1 cellular context compared by ENCODE assay signal in the genomic region with DNA sequence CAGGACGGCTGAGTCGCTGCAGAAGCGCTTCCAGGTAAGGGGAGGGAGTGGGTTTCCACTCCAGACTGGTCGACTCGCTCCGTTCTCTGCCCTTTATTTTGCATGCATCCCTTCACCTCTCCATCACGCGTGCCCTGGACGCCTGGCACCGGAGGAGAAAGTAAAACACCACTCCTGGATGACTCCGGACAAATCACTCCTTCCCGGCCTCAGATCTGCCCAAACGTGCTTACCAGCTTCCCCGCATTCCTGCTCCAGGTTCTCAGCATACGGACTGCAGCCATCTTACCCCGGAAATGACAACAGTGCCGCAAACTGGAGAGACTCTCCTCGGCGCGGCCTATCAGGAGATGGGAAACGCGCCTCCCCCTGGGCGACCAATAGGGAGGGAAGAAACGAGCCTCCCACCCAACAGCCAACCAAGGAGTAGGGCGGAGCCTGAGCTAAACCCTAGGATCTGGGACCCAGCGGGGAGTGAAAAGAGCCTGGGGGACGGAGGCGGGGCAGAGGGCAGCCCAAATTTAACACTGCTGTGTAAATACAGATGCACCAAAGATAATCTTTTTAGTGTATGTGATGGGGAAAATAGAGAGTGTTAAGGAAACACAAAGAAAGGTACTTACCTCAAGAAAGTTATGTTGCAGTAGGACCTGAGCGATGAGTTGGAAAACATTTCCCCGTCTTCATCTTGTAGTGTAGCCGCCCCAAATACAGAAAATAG.
TF ChIP-seq lines count a peak whose summit lies in the region.

DBT (minus strand) TSS at position 298 of the 721 bp plus-strand sequence; CDS start at position 284, 14 bp downstream.

TF ChIP-seq in GM23338, 12 proteins besides CTCF, POLR2A, EP300 and RAD21:
- TF ChIP-seq, protein P1, sequence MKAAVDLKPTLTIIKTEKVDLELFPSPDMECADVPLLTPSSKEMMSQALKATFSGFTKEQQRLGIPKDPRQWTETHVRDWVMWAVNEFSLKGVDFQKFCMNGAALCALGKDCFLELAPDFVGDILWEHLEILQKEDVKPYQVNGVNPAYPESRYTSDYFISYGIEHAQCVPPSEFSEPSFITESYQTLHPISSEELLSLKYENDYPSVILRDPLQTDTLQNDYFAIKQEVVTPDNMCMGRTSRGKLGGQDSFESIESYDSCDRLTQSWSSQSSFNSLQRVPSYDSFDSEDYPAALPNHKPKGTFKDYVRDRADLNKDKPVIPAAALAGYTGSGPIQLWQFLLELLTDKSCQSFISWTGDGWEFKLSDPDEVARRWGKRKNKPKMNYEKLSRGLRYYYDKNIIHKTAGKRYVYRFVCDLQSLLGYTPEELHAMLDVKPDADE (IDR thresholded peaks at IDR 0.05) = peak; percentile 54
- peak; percentile 98 for TF ChIP-seq POLR2AphosphoS5 (IDR thresholded peaks at IDR 0.05; ENCODE audit: low read depth)
- peak; percentile 75 for TF ChIP-seq CREB1 (CRISPR knock-in tag; IDR thresholded peaks at IDR 0.05; ENCODE audit: low read depth)
- TF ChIP-seq ZNF331 (CRISPR knock-in tag; IDR thresholded peaks at IDR 0.05; ENCODE audit: low read depth) = no peak
- TF ChIP-seq, protein P2, sequence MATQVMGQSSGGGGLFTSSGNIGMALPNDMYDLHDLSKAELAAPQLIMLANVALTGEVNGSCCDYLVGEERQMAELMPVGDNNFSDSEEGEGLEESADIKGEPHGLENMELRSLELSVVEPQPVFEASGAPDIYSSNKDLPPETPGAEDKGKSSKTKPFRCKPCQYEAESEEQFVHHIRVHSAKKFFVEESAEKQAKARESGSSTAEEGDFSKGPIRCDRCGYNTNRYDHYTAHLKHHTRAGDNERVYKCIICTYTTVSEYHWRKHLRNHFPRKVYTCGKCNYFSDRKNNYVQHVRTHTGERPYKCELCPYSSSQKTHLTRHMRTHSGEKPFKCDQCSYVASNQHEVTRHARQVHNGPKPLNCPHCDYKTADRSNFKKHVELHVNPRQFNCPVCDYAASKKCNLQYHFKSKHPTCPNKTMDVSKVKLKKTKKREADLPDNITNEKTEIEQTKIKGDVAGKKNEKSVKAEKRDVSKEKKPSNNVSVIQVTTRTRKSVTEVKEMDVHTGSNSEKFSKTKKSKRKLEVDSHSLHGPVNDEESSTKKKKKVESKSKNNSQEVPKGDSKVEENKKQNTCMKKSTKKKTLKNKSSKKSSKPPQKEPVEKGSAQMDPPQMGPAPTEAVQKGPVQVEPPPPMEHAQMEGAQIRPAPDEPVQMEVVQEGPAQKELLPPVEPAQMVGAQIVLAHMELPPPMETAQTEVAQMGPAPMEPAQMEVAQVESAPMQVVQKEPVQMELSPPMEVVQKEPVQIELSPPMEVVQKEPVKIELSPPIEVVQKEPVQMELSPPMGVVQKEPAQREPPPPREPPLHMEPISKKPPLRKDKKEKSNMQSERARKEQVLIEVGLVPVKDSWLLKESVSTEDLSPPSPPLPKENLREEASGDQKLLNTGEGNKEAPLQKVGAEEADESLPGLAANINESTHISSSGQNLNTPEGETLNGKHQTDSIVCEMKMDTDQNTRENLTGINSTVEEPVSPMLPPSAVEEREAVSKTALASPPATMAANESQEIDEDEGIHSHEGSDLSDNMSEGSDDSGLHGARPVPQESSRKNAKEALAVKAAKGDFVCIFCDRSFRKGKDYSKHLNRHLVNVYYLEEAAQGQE (IDR thresholded peaks at IDR 0.05; ENCODE audit: unreplicated experiment) = no peak
